Comparison of ENCODE assay signal across 9 cellular contexts in the genomic region with DNA sequence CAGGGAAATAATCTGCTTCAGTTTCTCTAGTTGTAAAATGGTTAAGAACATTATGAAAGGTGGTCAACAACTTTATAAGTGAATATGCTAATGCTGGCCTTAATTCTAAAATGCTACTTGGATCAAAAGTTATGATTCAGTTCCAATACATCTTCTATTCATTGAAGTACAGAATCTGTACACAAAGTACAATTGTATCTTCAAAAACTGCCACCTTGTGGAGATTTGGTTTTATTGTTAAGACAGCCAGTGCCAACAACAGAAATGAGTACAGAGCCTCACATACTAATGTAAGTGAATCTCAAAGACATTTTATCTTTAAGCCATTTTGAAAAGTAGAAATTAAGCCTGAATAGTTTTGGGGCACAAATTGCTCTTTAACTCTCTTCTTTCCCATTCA.
A peak's percentile ranks its signal among the peaks of the same experiment; 100 is the strongest.
DNase-seq lines count a peak whose midpoint lies in the region; ATAC-seq and TF ChIP-seq lines count a peak whose summit lies in the region.
"Had no signal": no experiment of that assay in that cellular context is flagged by ENCODE, and none has a peak within 500 bp of the region (broad histone marks: within the 10 kb centered on the region; RNA-seq: fewer than 3 reads in every experiment).

No MANE protein-coding gene starts in this region.

- no peak overlapping the region for H3K9ac ChIP-seq in HUES6 (ENCODE audit: low read length)

- H3K36me3 ChIP-seq in HUES6 (ENCODE audit: control insufficient read depth, insufficient read depth, low read length) = no peaks in the 10 kb centered on the region

- H3K4me1 ChIP-seq in HUES6 (ENCODE audit: control insufficient read depth, insufficient read depth, low read length) = peaks cover 51% of the 10 kb centered on the region

- TF ChIP-seq CTCF in GM13976 (IDR thresholded peaks at IDR 0.05; ENCODE audit: borderline replicate concordance, control extremely low read depth, extremely low read depth, insufficient read depth, missing control alignments) (no peak), VCaP (conservative IDR thresholded peaks at IDR 0.05) (peak; percentile 69), omental fat pad (IDR thresholded peaks at IDR 0.05) (no peak)

- ATAC-seq in omental fat pad (ENCODE audit: low FRiP score) (no peak), GM18517 (IDR thresholded peaks at IDR 0.05; ENCODE audit: unreplicated experiment) (no peak)

- H3K27me3 ChIP-seq in HUES6 (ENCODE audit: control insufficient read depth, insufficient read depth, low read length) = no peaks in the 10 kb centered on the region

- in situ Hi-C loops in GM13976 (cut with MboI; ENCODE audit: low sequenced_read_pairs, unreplicated experiment) = no loop called here

- peak overlapping the region; percentile 32 for H3K4me3 ChIP-seq in HUES6 (ENCODE audit: low read depth, low read length)
- H3K4me3 ChIP-seq: skin epidermis had no signal

- no peaks in the 10 kb centered on the region for H3K9me3 ChIP-seq in HUES6 (ENCODE audit: control insufficient read depth, insufficient read depth, low read depth, low read length)

- DNase-seq in GM13976 (ENCODE audit: low spot score) (peak; percentile 45), kidney glomerular epithelial cell (lab: John Stamatoyannopoulos, UW) (peak; percentile 24), NCI-H187 treated with DMSO at 0.1 percent for 48 hours (lab: John Stamatoyannopoulos, UW) (no peak), omental fat pad (ENCODE audit: low spot score) (no peak)
- no peak for DNase-seq in stimulated activated CD4-positive, alpha-beta T cell treated with anti-CD3 and anti-CD28 coated beads, Interleukin-15, amount 100 ng/mL, for 24 hours

- H3K27ac ChIP-seq in HUES6 (ENCODE audit: low read depth, low read length) = no peak overlapping the region
- H3K27ac ChIP-seq in VCaP = peak overlapping the region; percentile 96

Comparison
In these comparisons a context has a peak if more than half of its experiments do, and no peak if none do; other contexts are left out.
1. DNase-seq: peak in GM13976 (single experiment) and kidney glomerular epithelial cell (single experiment); none in NCI-H187 treated with DMSO at 0.1 percent for 48 hours (single experiment), omental fat pad (single experiment) and stimulated activated CD4-positive, alpha-beta T cell treated with anti-CD3 and anti-CD28 coated beads, Interleukin-15, amount 100 ng/mL, for 24 hours (single experiment).